In genomic region chr3:39548282-39548681, GRCh38 we compare ENCODE assay signal across 17 cellular contexts.
DNase-seq lines count a peak whose midpoint lies in the region; ATAC-seq and TF ChIP-seq lines count a peak whose summit lies in the region.
"Had no signal": no experiment of that assay in that cellular context is flagged by ENCODE, and none has a peak within 500 bp of the region (broad histone marks: within the 10 kb centered on the region; RNA-seq: fewer than 3 reads in every experiment).

No MANE protein-coding gene starts in this region.

- H3K4me1 ChIP-seq in foreskin keratinocyte (no peaks in the 10 kb centered on the region), upper lobe of right lung (no peaks in the 10 kb centered on the region), tibial nerve (no peaks in the 10 kb centered on the region)

- no peak overlapping the region for H3K4me3 ChIP-seq in upper lobe of right lung
- no peak overlapping the region for H3K4me3 ChIP-seq in tibial nerve
- H3K4me3 ChIP-seq: BLaER1 treated with 17β-estradiol and CSF1 and Interleukin-3, amounts not matched to agents 10 nM and 100 nM had no signal

- peak; percentile 1 for DNase-seq in DMS153 (lab: John Stamatoyannopoulos, UW)
- DNase-seq in DMS153 treated with DMSO at 0.1 percent for 48 hours (lab: John Stamatoyannopoulos, UW; ENCODE audit: unreplicated experiment) = no peak
- DNase-seq in dermis blood vessel endothelial cell = peak; percentile 49
- DNase-seq in foreskin keratinocyte = peak; percentile 55 to 71
- no peak for DNase-seq in upper lobe of right lung
- DNase-seq in tibial nerve (ENCODE audit: low spot score in 2 of 2) = no peak
- DNase-seq: DMS 273 treated with DMSO at 0.1 percent for 48 hours, NCI-H1105 treated with DMSO at 0.1 percent for 48 hours, NCI-H187 treated with DMSO at 0.1 percent for 48 hours, NCI-H446, SHP77 had no signal

- H3K27me3 ChIP-seq in foreskin keratinocyte (peaks cover 10% of the 10 kb centered on the region), upper lobe of right lung (no peaks in the 10 kb centered on the region), tibial nerve (no peaks in the 10 kb centered on the region)
- H3K27me3 ChIP-seq: BLaER1 treated with 17β-estradiol and CSF1 and Interleukin-3, amounts not matched to agents 10 nM and 100 nM had no signal

- ATAC-seq in foreskin keratinocyte (peak; percentile 66), upper lobe of right lung (peak; percentile 50), HG03135 (IDR thresholded peaks at IDR 0.05; ENCODE audit: unreplicated experiment) (no peak), HG02759 (IDR thresholded peaks at IDR 0.05; ENCODE audit: unreplicated experiment) (no peak)
- ATAC-seq: Panc1 had no signal

- intact Hi-C loops in upper lobe of right lung (cut with DNase I) = no loop called here

- TF ChIP-seq CTCF in foreskin keratinocyte (conservative IDR thresholded peaks at IDR 0.05) (no peak), upper lobe of right lung (IDR thresholded peaks at IDR 0.05) (no peak), tibial nerve (IDR thresholded peaks at IDR 0.05) (no peak)

- TF ChIP-seq EP300 in tibial nerve (IDR thresholded peaks at IDR 0.05) = no peak

- no peak for TF ChIP-seq POLR2A in tibial nerve (IDR thresholded peaks at IDR 0.05)

- H3K27ac ChIP-seq in foreskin keratinocyte = no peak overlapping the region
- H3K27ac ChIP-seq in upper lobe of right lung = no peak overlapping the region
- H3K27ac ChIP-seq in tibial nerve = no peak overlapping the region
- H3K27ac ChIP-seq: 22Rv1; BLaER1 treated with 17β-estradiol and CSF1 and Interleukin-3, amounts not matched to agents 10 nM and 100 nM; KMS-11 had no signal

- H3K9me3 ChIP-seq in upper lobe of right lung (no peaks in the 10 kb centered on the region), tibial nerve (peaks cover 0 to 6% (median 0%) of the 10 kb centered on the region in 4 donors)

- whole genome bisulfite sequencing in tibial nerve, 2 donors = 51 to 52% methylated on average over 3 of the region's 3 CpGs

- H3K36me3 ChIP-seq in upper lobe of right lung = no peaks in the 10 kb centered on the region
- no peaks in the 10 kb centered on the region for H3K36me3 ChIP-seq in tibial nerve
- H3K36me3 ChIP-seq: BLaER1 treated with 17β-estradiol and CSF1 and Interleukin-3, amounts not matched to agents 10 nM and 100 nM had no signal

Comparison
In these comparisons a context has a peak if more than half of its experiments do, and no peak if none do; other contexts are left out.
1. DNase-seq: peak in DMS153 (single experiment), dermis blood vessel endothelial cell (single experiment) and foreskin keratinocyte (2 of 2); none in DMS153 treated with DMSO at 0.1 percent for 48 hours (single experiment), upper lobe of right lung (single experiment) and tibial nerve (0 of 2).
2. ATAC-seq: peak in foreskin keratinocyte (single experiment) and upper lobe of right lung (single experiment); none in HG03135 (single experiment) and HG02759 (single experiment).